3 cellular contexts compared by ENCODE assay signal in genomic region chr12:127504874-127505273, GRCh38.
TF ChIP-seq lines count a peak whose summit lies in the region.

No MANE protein-coding gene starts in this region.

TF ChIP-seq in HepG2, 621 proteins besides CTCF, POLR2A, EP300 and RAD21:
- TF ChIP-seq HBP1 (CRISPR knock-in tag; IDR thresholded peaks at IDR 0.05; ENCODE audit: low read depth) (no peak), CEBPB (IDR thresholded peaks at IDR 0.05; ENCODE audit: borderline replicate concordance, low read depth, low read length) (peak; percentile 75), RELA (CRISPR knock-in tag; IDR thresholded peaks at IDR 0.05) (no peak), ARNTL (CRISPR knock-in tag; IDR thresholded peaks at IDR 0.05) (no peak), GATA4 (IDR thresholded peaks at IDR 0.05; ENCODE audit: borderline replicate concordance, low read depth) (no peak)

TF ChIP-seq in K562, 482 proteins besides CTCF, POLR2A, EP300 and RAD21 (continues in another document):
- TF ChIP-seq SMARCB1 (IDR thresholded peaks at IDR 0.05; ENCODE audit: insufficient read length, low read depth) (no peak), CBX8 (IDR thresholded peaks at IDR 0.05; ENCODE audit: borderline replicate concordance, extremely low read depth, low read depth, low read length, poor library complexity, severe bottlenecking) (no peak), CEBPB (tag; IDR thresholded peaks at IDR 0.05) (peak; percentile 40; the same call in 1 of the 2 replicates), CEBPG (CRISPR knock-in tag; IDR thresholded peaks at IDR 0.05) (no peak), CEBPG (tag; conservative IDR thresholded peaks at IDR 0.05 in 1 of 2, IDR thresholded peaks at IDR 0.05 in 1 of 2) (peak in 1 of 2 experiments; percentile 53; a peak in 2 of 4 replicates), ZBTB40 (IDR thresholded peaks at IDR 0.05) (no peak), ZBTB40 (CRISPR knock-in tag; IDR thresholded peaks at IDR 0.05) (no peak), DMBX1 (CRISPR knock-in tag; IDR thresholded peaks at IDR 0.05; ENCODE audit: borderline replicate concordance) (no peak), HSF4 (CRISPR knock-in tag; IDR thresholded peaks at IDR 0.05; ENCODE audit: borderline replicate concordance) (no peak), SRSF1 (IDR thresholded peaks at IDR 0.05; ENCODE audit: low read depth, low read length) (no peak), CEBPZ (IDR thresholded peaks at IDR 0.05; ENCODE audit: borderline replicate concordance, low read depth, low read length) (no peak)

TF ChIP-seq in H1, 55 proteins besides CTCF, POLR2A, EP300 and RAD21:
- TF ChIP-seq TBP (IDR thresholded peaks at IDR 0.05; ENCODE audit: low read depth, low read length) (no peak), TAF7 (optimal IDR thresholded peaks at IDR 0.05; ENCODE audit: borderline replicate concordance, low read depth, low read length) (no peak), SIX5 (IDR thresholded peaks at IDR 0.05; ENCODE audit: low read depth, low read length) (no peak), CEBPB (IDR thresholded peaks at IDR 0.05; ENCODE audit: low read depth, low read length) (peak; percentile 75)
